ENCODE assay signal across 2 cellular contexts in the genomic region with DNA sequence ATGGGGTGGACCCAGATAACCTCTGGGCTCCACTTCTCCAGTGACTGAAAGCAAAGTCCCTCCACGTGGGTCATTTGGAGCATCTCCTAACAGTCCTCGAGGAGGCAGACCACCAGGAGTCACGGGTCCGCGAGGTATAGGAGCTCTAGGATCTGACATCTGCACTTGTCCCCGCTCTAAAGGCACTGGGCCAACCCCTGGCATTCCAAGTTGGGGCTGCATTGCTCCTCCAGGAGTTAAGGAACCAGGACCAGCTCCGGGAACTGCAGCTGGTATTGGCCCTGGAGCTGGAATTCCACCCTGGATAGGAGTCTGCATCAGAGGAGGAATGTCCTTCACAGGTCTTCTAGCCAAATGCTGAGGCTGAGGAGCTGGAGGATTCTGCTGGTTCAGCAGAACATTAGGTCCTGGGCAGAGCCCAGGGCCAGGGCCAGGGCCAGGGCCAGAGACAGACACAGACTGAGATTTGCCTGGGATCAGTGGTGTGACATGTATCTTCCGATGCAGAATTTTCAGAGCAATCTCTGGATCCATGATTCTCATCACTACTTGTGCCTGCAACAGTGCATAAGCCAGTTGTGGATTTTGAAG.
TF ChIP-seq lines count a peak whose summit lies in the region.

No MANE protein-coding gene starts in this region.

TF ChIP-seq in K562, 482 proteins besides CTCF, POLR2A, EP300 and RAD21 (continued from another document and continues in another):
- TF ChIP-seq, protein P1, sequence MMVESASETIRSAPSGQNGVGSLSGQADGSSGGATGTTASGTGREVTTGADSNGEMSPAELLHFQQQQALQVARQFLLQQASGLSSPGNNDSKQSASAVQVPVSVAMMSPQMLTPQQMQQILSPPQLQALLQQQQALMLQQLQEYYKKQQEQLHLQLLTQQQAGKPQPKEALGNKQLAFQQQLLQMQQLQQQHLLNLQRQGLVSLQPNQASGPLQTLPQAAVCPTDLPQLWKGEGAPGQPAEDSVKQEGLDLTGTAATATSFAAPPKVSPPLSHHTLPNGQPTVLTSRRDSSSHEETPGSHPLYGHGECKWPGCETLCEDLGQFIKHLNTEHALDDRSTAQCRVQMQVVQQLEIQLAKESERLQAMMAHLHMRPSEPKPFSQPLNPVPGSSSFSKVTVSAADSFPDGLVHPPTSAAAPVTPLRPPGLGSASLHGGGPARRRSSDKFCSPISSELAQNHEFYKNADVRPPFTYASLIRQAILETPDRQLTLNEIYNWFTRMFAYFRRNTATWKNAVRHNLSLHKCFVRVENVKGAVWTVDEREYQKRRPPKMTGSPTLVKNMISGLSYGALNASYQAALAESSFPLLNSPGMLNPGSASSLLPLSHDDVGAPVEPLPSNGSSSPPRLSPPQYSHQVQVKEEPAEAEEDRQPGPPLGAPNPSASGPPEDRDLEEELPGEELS (CRISPR knock-in tag; IDR thresholded peaks at IDR 0.05; ENCODE audit: borderline replicate concordance) = no peak
- TF ChIP-seq ZNF146 (CRISPR knock-in tag; IDR thresholded peaks at IDR 0.05; ENCODE audit: unreplicated experiment) (no peak), MEF2D (tag; conservative IDR thresholded peaks at IDR 0.05; ENCODE audit: low read depth) (no peak), MCM5 (IDR thresholded peaks at IDR 0.05; ENCODE audit: low read depth) (no peak), ZNF766 (CRISPR knock-in tag; conservative IDR thresholded peaks at IDR 0.05) (no peak), ZNF253 (CRISPR knock-in tag; conservative IDR thresholded peaks at IDR 0.05) (no peak), MYNN (IDR thresholded peaks at IDR 0.05) (no peak), MYNN (CRISPR knock-in tag; IDR thresholded peaks at IDR 0.05) (no peak), MAFF (IDR thresholded peaks at IDR 0.05; ENCODE audit: low read length) (peak; percentile 34; the same call in 1 of the 2 replicates), SIN3A (IDR thresholded peaks at IDR 0.05; ENCODE audit: borderline replicate concordance in 2 of 2, control insufficient read depth in 1 of 2, low read depth in 2 of 2, low read length in 2 of 2) (peak in 1 of 2 experiments; percentile 21; a peak in 1 of 4 replicates), C11orf30 (IDR thresholded peaks at IDR 0.05; ENCODE audit: low read depth) (peak; percentile 68; the same call in 1 of the 2 replicates), POLR2AphosphoS5 (IDR thresholded peaks at IDR 0.05; ENCODE audit: control insufficient read depth, insufficient read depth, low read depth, low read length) (no peak), SOX6 (IDR thresholded peaks at IDR 0.05) (no peak), ELF1 (tag; IDR thresholded peaks at IDR 0.05) (no peak), ZFP36 (IDR thresholded peaks at IDR 0.05; ENCODE audit: low read depth, low read length, partially characterized antibody) (no peak), MAFK (IDR thresholded peaks at IDR 0.05; ENCODE audit: low read length) (peak; percentile 37; the same call in 1 of the 2 replicates), HDGF (IDR thresholded peaks at IDR 0.05) (no peak), MAFG (tag; conservative IDR thresholded peaks at IDR 0.05) (peak; percentile 41)
- TF ChIP-seq, protein P2, sequence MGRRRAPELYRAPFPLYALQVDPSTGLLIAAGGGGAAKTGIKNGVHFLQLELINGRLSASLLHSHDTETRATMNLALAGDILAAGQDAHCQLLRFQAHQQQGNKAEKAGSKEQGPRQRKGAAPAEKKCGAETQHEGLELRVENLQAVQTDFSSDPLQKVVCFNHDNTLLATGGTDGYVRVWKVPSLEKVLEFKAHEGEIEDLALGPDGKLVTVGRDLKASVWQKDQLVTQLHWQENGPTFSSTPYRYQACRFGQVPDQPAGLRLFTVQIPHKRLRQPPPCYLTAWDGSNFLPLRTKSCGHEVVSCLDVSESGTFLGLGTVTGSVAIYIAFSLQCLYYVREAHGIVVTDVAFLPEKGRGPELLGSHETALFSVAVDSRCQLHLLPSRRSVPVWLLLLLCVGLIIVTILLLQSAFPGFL (CRISPR knock-in tag; IDR thresholded peaks at IDR 0.05) = no peak
- TF ChIP-seq, protein P3, sequence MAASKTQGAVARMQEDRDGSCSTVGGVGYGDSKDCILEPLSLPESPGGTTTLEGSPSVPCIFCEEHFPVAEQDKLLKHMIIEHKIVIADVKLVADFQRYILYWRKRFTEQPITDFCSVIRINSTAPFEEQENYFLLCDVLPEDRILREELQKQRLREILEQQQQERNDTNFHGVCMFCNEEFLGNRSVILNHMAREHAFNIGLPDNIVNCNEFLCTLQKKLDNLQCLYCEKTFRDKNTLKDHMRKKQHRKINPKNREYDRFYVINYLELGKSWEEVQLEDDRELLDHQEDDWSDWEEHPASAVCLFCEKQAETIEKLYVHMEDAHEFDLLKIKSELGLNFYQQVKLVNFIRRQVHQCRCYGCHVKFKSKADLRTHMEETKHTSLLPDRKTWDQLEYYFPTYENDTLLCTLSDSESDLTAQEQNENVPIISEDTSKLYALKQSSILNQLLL (CRISPR knock-in tag; IDR thresholded peaks at IDR 0.05; ENCODE audit: borderline replicate concordance) = no peak

TF ChIP-seq in liver, 16 proteins besides CTCF, POLR2A, EP300 and RAD21 (continued from another document):
- TF ChIP-seq FOXA2 (IDR thresholded peaks at IDR 0.05) (no peak), MAX (IDR thresholded peaks at IDR 0.05) (no peak)
